Comparison of ENCODE assay signal across 2 cellular contexts in genomic region chr6:16508959-16509358, GRCh38.
TF ChIP-seq lines count a peak whose summit lies in the region.

No MANE protein-coding gene starts in this region.

TF ChIP-seq in HepG2, 621 proteins besides CTCF, POLR2A, EP300 and RAD21 (continued from another document):
- TF ChIP-seq PCBP1 (IDR thresholded peaks at IDR 0.05; ENCODE audit: borderline replicate concordance, low read depth, low read length): no peak

TF ChIP-seq in PFSK-1, 5 proteins besides CTCF, POLR2A, EP300 and RAD21 (continued from another document):
- TF ChIP-seq REST (IDR thresholded peaks at IDR 0.05; ENCODE audit: insufficient read depth in 1 of 2, low read depth in 2 of 2, low read length in 2 of 2) (no peak), TAF1 (IDR thresholded peaks at IDR 0.05; ENCODE audit: borderline replicate concordance, insufficient read depth, low read length) (no peak), FOXP2 (optimal IDR thresholded peaks at IDR 0.05; ENCODE audit: borderline replicate concordance, extremely low read depth, extremely low read length, insufficient read depth) (no peak)
